ENCODE assay signal across 1 cellular context in genomic region chr3:111978493-111978832, GRCh38.
TF ChIP-seq lines count a peak whose summit lies in the region.

No MANE protein-coding gene starts in this region.

TF ChIP-seq in GM12878, 131 proteins besides CTCF, POLR2A, EP300 and RAD21:
- TF ChIP-seq CREM (IDR thresholded peaks at IDR 0.05; ENCODE audit: low read depth) (no peak), ZBTB33 (IDR thresholded peaks at IDR 0.05) (peak; percentile 98), E2F4 (IDR thresholded peaks at IDR 0.05; ENCODE audit: low read depth, low read length) (no peak), MLLT1 (IDR thresholded peaks at IDR 0.05) (peak; percentile 99), TAF1 (IDR thresholded peaks at IDR 0.05; ENCODE audit: borderline replicate concordance, low read depth, low read length) (no peak), POLR2AphosphoS5 (IDR thresholded peaks at IDR 0.05; ENCODE audit: low read length) (no peak), BACH1 (IDR thresholded peaks at IDR 0.05; ENCODE audit: borderline replicate concordance) (no peak), BCLAF1 (IDR thresholded peaks at IDR 0.05) (no peak), TBL1XR1 (IDR thresholded peaks at IDR 0.05; ENCODE audit: low read depth, low read length) (no peak), RFX5 (IDR thresholded peaks at IDR 0.05; ENCODE audit: low read depth, low read length) (no peak), SP1 (IDR thresholded peaks at IDR 0.05; ENCODE audit: low read depth, low read length) (no peak), BCL11A (IDR thresholded peaks at IDR 0.05; ENCODE audit: low read depth, low read length) (no peak), CHD1 (IDR thresholded peaks at IDR 0.05; ENCODE audit: low read depth, low read length) (no peak)
- TF ChIP-seq, protein P1, sequence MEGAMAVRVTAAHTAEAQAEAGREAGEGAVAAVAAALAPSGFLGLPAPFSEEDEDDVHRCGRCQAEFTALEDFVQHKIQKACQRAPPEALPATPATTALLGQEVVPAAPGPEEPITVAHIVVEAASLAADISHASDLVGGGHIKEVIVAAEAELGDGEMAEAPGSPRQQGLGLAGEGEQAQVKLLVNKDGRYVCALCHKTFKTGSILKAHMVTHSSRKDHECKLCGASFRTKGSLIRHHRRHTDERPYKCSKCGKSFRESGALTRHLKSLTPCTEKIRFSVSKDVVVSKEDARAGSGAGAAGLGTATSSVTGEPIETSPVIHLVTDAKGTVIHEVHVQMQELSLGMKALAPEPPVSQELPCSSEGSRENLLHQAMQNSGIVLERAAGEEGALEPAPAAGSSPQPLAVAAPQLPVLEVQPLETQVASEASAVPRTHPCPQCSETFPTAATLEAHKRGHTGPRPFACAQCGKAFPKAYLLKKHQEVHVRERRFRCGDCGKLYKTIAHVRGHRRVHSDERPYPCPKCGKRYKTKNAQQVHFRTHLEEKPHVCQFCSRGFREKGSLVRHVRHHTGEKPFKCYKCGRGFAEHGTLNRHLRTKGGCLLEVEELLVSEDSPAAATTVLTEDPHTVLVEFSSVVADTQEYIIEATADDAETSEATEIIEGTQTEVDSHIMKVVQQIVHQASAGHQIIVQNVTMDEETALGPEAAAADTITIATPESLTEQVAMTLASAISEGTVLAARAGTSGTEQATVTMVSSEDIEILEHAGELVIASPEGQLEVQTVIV (IDR thresholded peaks at IDR 0.05; ENCODE audit: borderline replicate concordance, partially characterized antibody) = no peak
- TF ChIP-seq, protein P2, sequence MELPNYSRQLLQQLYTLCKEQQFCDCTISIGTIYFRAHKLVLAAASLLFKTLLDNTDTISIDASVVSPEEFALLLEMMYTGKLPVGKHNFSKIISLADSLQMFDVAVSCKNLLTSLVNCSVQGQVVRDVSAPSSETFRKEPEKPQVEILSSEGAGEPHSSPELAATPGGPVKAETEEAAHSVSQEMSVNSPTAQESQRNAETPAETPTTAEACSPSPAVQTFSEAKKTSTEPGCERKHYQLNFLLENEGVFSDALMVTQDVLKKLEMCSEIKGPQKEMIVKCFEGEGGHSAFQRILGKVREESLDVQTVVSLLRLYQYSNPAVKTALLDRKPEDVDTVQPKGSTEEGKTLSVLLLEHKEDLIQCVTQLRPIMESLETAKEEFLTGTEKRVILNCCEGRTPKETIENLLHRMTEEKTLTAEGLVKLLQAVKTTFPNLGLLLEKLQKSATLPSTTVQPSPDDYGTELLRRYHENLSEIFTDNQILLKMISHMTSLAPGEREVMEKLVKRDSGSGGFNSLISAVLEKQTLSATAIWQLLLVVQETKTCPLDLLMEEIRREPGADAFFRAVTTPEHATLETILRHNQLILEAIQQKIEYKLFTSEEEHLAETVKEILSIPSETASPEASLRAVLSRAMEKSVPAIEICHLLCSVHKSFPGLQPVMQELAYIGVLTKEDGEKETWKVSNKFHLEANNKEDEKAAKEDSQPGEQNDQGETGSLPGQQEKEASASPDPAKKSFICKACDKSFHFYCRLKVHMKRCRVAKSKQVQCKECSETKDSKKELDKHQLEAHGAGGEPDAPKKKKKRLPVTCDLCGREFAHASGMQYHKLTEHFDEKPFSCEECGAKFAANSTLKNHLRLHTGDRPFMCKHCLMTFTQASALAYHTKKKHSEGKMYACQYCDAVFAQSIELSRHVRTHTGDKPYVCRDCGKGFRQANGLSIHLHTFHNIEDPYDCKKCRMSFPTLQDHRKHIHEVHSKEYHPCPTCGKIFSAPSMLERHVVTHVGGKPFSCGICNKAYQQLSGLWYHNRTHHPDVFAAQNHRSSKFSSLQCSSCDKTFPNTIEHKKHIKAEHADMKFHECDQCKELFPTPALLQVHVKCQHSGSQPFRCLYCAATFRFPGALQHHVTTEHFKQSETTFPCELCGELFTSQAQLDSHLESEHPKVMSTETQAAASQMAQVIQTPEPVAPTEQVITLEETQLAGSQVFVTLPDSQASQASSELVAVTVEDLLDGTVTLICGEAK (IDR thresholded peaks at IDR 0.05; ENCODE audit: borderline replicate concordance) = peak; percentile 34; the same call in 1 of the 2 replicates
- TF ChIP-seq, protein P3, sequence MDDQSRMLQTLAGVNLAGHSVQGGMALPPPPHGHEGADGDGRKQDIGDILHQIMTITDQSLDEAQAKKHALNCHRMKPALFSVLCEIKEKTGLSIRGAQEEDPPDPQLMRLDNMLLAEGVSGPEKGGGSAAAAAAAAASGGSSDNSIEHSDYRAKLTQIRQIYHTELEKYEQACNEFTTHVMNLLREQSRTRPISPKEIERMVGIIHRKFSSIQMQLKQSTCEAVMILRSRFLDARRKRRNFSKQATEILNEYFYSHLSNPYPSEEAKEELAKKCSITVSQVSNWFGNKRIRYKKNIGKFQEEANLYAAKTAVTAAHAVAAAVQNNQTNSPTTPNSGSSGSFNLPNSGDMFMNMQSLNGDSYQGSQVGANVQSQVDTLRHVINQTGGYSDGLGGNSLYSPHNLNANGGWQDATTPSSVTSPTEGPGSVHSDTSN (IDR thresholded peaks at IDR 0.05; ENCODE audit: insufficient replicate concordance, low read depth, low read length) = no peak
